ENCODE assay signal across 32 cellular contexts in the genomic region with DNA sequence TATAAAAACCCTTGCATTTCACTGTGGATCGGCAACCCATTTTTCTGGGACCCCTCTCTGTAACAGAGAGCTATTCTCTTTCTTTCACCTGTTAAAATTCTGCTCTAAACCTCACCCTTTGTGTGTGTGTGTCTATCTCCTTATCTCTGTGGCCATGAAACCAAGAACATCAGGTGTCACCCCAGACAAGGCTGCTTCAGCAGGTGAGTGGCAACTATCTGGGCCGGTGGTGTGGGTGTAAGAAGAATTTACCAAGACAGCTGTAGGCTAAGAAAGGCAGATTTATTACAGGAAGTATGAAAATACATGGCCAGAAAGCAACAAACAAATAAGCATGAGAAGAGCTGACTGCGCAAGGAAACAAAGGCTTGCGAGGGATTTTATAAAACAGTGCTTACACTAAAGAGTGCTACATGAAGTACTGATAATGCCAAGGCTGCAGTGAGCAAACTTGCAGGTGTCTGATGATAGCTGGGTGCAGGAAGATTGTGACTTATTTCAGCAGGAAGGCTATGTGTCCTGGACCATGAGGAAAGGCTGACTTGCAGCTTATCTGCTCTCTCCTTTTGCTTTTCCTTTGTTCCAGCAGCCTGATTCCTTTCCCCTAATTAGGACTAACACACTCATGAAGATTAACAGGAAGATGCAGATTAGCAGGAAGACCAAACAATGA.
"Had no signal": no experiment of that assay in that cellular context is flagged by ENCODE, and none has a peak within 500 bp of the region (broad histone marks: within the 10 kb centered on the region; RNA-seq: fewer than 3 reads in every experiment).

No MANE protein-coding gene starts in this region.

- H3K4me2 ChIP-seq: KMS-11, PC-9 had no signal

- H3K27me3 Mint-ChIP-seq: activated CD4-positive, alpha-beta T cell treated with anti-CD3 and anti-CD28 coated beads for 36 hours; activated CD4-positive, alpha-beta T cell treated with anti-CD3 and anti-CD28 coated beads, Interleukin-2, amount 10 ng/mL, durations not matched to agents 7 days and 5 days; activated naive CD4-positive, alpha-beta T cell treated with anti-CD3 and anti-CD28 coated beads, Interleukin-2, amount 50 U/mL, for 24 hours; activated naive CD8-positive, alpha-beta T cell treated with anti-CD3 and anti-CD28 coated beads, Interleukin-2, amount 10 ng/mL, durations not matched to agents 7 days and 5 days; activated T-cell treated with anti-CD3 and anti-CD28 coated beads, Interleukin-2, amount 50 U/mL, for 24 hours; central memory CD8-positive, alpha-beta T cell had no signal

- H3K9me3 Mint-ChIP-seq: activated T-cell treated with anti-CD3 and anti-CD28 coated beads, Interleukin-2, amount 50 U/mL, for 24 hours had no signal

- H3K4me1 Mint-ChIP-seq: activated CD4-positive, alpha-beta T cell treated with anti-CD3 and anti-CD28 coated beads for 36 hours; activated CD4-positive, alpha-beta T cell treated with anti-CD3 and anti-CD28 coated beads, Interleukin-2, amount 10 ng/mL, durations not matched to agents 7 days and 5 days; activated naive CD4-positive, alpha-beta T cell treated with anti-CD3 and anti-CD28 coated beads, Interleukin-2, amount 50 U/mL, for 24 hours; activated naive CD8-positive, alpha-beta T cell treated with anti-CD3 and anti-CD28 coated beads, Interleukin-2, amount 10 ng/mL, durations not matched to agents 7 days and 5 days; central memory CD8-positive, alpha-beta T cell had no signal

- H3K9ac ChIP-seq: KMS-11 had no signal

- H3K27ac ChIP-seq: ascending aorta, cardiac muscle cell, KMS-11, PC-9, RWPE1 had no signal

- ATAC-seq: activated CD4-positive, alpha-beta T cell treated with anti-CD3 and anti-CD28 coated beads for 36 hours; activated CD4-positive, CD25-positive, alpha-beta regulatory T cell treated with anti-CD3 and anti-CD28 coated beads, Interleukin-2, amount 50 U/mL, for 24 hours; activated CD8-positive, alpha-beta T cell treated with anti-CD3 and anti-CD28 coated beads, Interleukin-2, amount 10 ng/mL, durations not matched to agents 7 days and 5 days; Right ventricle myocardium inferior; WTC11 had no signal

- H3K4me3 Mint-ChIP-seq: activated CD4-positive, alpha-beta T cell treated with anti-CD3 and anti-CD28 coated beads for 36 hours; activated CD4-positive, alpha-beta T cell treated with anti-CD3 and anti-CD28 coated beads, Interleukin-2, amount 10 ng/mL, durations not matched to agents 7 days and 5 days; activated CD8-positive, alpha-beta T cell treated with anti-CD3 and anti-CD28 coated beads, Interleukin-2, amount 10 ng/mL, durations not matched to agents 7 days and 5 days; activated naive CD4-positive, alpha-beta T cell treated with anti-CD3 and anti-CD28 coated beads, Interleukin-2, amount 50 U/mL, for 24 hours; activated naive CD8-positive, alpha-beta T cell treated with anti-CD3 and anti-CD28 coated beads, Interleukin-2, amount 10 ng/mL, durations not matched to agents 7 days and 5 days; activated T-cell treated with anti-CD3 and anti-CD28 coated beads, Interleukin-2, amount 50 U/mL, for 24 hours; central memory CD8-positive, alpha-beta T cell; WTC11 had no signal

- H3K36me3 Mint-ChIP-seq: activated naive CD4-positive, alpha-beta T cell treated with anti-CD3 and anti-CD28 coated beads, Interleukin-2, amount 50 U/mL, for 24 hours; activated naive CD8-positive, alpha-beta T cell treated with anti-CD3 and anti-CD28 coated beads, Interleukin-2, amount 10 ng/mL, durations not matched to agents 7 days and 5 days had no signal

- H3K27me3 ChIP-seq: ascending aorta, cardiac muscle cell had no signal

- H3K36me3 ChIP-seq: ascending aorta, cardiac muscle cell had no signal

- DNase-seq: activated CD4-positive, alpha-beta T cell treated with anti-CD3 and anti-CD28 coated beads for 36 hours; activated CD4-positive, alpha-beta T cell treated with anti-CD3 and anti-CD28 coated beads, Interleukin-2, amount 10 ng/mL, durations not matched to agents 7 days and 5 days; activated CD4-positive, alpha-beta T cell treated with anti-CD3 and anti-CD28 coated beads, Interleukin-2, amount 50 U/mL, for 48 hours; activated CD8-positive, alpha-beta T cell treated with anti-CD3 and anti-CD28 coated beads, Interleukin-2, amount 10 ng/mL, durations not matched to agents 7 days and 5 days; activated gamma-delta T cell; activated naive CD4-positive, alpha-beta T cell treated with Interleukin-2 at 50 U/mL for 16 hours; activated naive CD8-positive, alpha-beta T cell treated with anti-CD3 and anti-CD28 coated beads, Interleukin-2, amount 10 ng/mL, durations not matched to agents 7 days and 5 days; activated T-cell treated with anti-CD3 and anti-CD28 coated beads, Interleukin-2, amount 50 U/mL, for 24 hours; amygdala; NCI-H1105; NCI-H1417 treated with DMSO at 0.1 percent for 48 hours; NCI-H187 treated with DMSO at 0.1 percent for 48 hours; NCI-H2081; NCI-H226; NCI-H446 treated with DMSO at 0.1 percent for 48 hours; NCI-H524; NCI-H69; PC-9; SIG-M5; SW 1271; T-helper 1 cell; T1000 had no signal

- H3K9me3 ChIP-seq: ascending aorta had no signal

- H3K27ac Mint-ChIP-seq: activated CD4-positive, alpha-beta T cell treated with anti-CD3 and anti-CD28 coated beads for 36 hours; activated CD4-positive, alpha-beta T cell treated with anti-CD3 and anti-CD28 coated beads, Interleukin-2, amount 10 ng/mL, durations not matched to agents 7 days and 5 days; activated CD8-positive, alpha-beta T cell treated with anti-CD3 and anti-CD28 coated beads, Interleukin-2, amount 10 ng/mL, durations not matched to agents 7 days and 5 days; activated naive CD4-positive, alpha-beta T cell treated with anti-CD3 and anti-CD28 coated beads, Interleukin-2, amount 50 U/mL, for 24 hours; activated naive CD8-positive, alpha-beta T cell treated with anti-CD3 and anti-CD28 coated beads, Interleukin-2, amount 10 ng/mL, durations not matched to agents 7 days and 5 days; activated T-cell treated with anti-CD3 and anti-CD28 coated beads, Interleukin-2, amount 50 U/mL, for 24 hours; activated T-helper 2 cell treated with anti-CD3 and anti-CD28 coated beads, Interferon-gamma antibody, Interleukin-2, Interleukin-4, amounts not matched to agents 10 μg/mL and 5 μg/mL and 100 μg/mL, durations not matched to agents 14 hours and 24 hours and 36 hours; WTC11 had no signal

- H3K4me3 ChIP-seq: ascending aorta, cardiac muscle cell, PC-9 had no signal

- H2AFZ ChIP-seq: PC-9 had no signal

- H3K4me1 ChIP-seq: ascending aorta had no signal
